ENCODE assay signal across 8 cellular contexts in genomic region chr3:50299929-50300680, GRCh38. TPM values are rescaled to one million over a fixed set of nuclear protein-coding genes. Genes with fewer than 3 reads are reported as not detected.
DNase-seq lines count a peak whose midpoint lies in the region; ATAC-seq and TF ChIP-seq lines count a peak whose summit lies in the region.

No MANE protein-coding gene starts in this region.

- no peak for TF ChIP-seq POLR2A in upper lobe of left lung (IDR thresholded peaks at IDR 0.05)

- peaks cover 11% of the 10 kb centered on the region for H3F3A ChIP-seq in GM23248 (ENCODE audit: insufficient read depth)

- H3K36me3 ChIP-seq in GM23248 (ENCODE audit: low read depth) (no peaks in the 10 kb centered on the region), upper lobe of left lung (peaks cover 0 to 13% (median 2%) of the 10 kb centered on the region in 4 donors)

- H3K27me3 ChIP-seq in GM23248 (replicated peaks; ENCODE audit: insufficient read depth) (no peaks in the 10 kb centered on the region), upper lobe of left lung (no peaks in the 10 kb centered on the region)

- peak overlapping the region; percentile 68 for H3K4me3 ChIP-seq in GM23248
- peak overlapping the region in 3 of 4 donors; percentile 55 to 86 (median 64) for H3K4me3 ChIP-seq in upper lobe of left lung

- H3K9ac ChIP-seq in GM23248 = peak overlapping the region; percentile 82

- H3K27ac ChIP-seq in GM23248 (peak overlapping the region; percentile 89), RWPE1 (peak overlapping the region; percentile 93), upper lobe of left lung (peak overlapping the region; percentile 85 to 93 (median 92))

- H2AFZ ChIP-seq in GM23248 = peak overlapping the region; percentile 75

- no peak for TF ChIP-seq EP300 in upper lobe of left lung (IDR thresholded peaks at IDR 0.05)

- in situ Hi-C loops in GM23248 (cut with MboI) = no loop called here

- WGBS in GM23248 (ENCODE audit: low coverage in 1 of 2, low lambda C conversion rate in 2 of 2, missing lambda C conversion rate in 2 of 2), 2 experiments = 33 to 36% methylated on average over 12 of the region's 12 CpGs
- WGBS in upper lobe of left lung, 2 donors = 44 to 49% methylated on average over 11 to 12 of the region's 12 CpGs

- peaks cover 11% of the 10 kb centered on the region for H3K4me1 ChIP-seq in GM23248 (ENCODE audit: insufficient read depth)
- H3K4me1 ChIP-seq in upper lobe of left lung = peaks cover 41 to 55% (median 52%) of the 10 kb centered on the region in 4 donors

- H3K27ac Mint-ChIP-seq in mesothelial cell of epicardium = peak overlapping the region; percentile 98

- H3K4me2 ChIP-seq in GM23248 (ENCODE audit: unreplicated experiment) = peak overlapping the region; percentile 80

- TF ChIP-seq CTCF in RWPE1 (conservative IDR thresholded peaks at IDR 0.05; ENCODE audit: low read depth) (no peak), mesothelial cell of epicardium (IDR thresholded peaks at IDR 0.05; ENCODE audit: unreplicated experiment) (no peak), upper lobe of left lung (IDR thresholded peaks at IDR 0.05) (peak in 2 of 6 experiments; percentile 2 to 8)

- POLR2A ChIA-PET in RWPE1 (lab: Yijun Ruan, JAX; ENCODE audit: low non-redundant PET) = interaction anchor here (0.6 to 1.5 kb wide), 3 partner anchors 15 to 24 kb away, joined by 3 to 5 read pairs (median 3); no protein-coding TSS in a partner anchor

- H3K4me3 Mint-ChIP-seq in mesothelial cell of epicardium = peak overlapping the region; percentile 95

- H3K79me2 ChIP-seq in GM23248 (ENCODE audit: insufficient read depth) = no peaks in the 10 kb centered on the region

- H4K20me1 ChIP-seq in GM23248 (ENCODE audit: insufficient read depth) = no peaks in the 10 kb centered on the region

- CTCF ChIA-PET in RWPE1 (lab: Yijun Ruan, JAX) = interaction anchor here (0.6 to 0.7 kb wide), 2 partner anchors 21 to 40 kb away, joined by 3 to 4 read pairs; partner anchors contain the start of gene RASSF1

- no peaks in the 10 kb centered on the region for H3K9me2 ChIP-seq in GM23248 (ENCODE audit: insufficient read depth)

- H3K9me3 ChIP-seq in GM23248 (ENCODE audit: low read depth) (no peaks in the 10 kb centered on the region), upper lobe of left lung (no peaks in the 10 kb centered on the region)

- DNase-seq in GM23248 (peak; percentile 86), RWPE1 (ENCODE audit: low spot score) (no peak), dermis blood vessel endothelial cell (peak; percentile 74), mesothelial cell of epicardium (ENCODE audit: low spot score in 2 of 2, unreplicated experiment in 2 of 2) (no peak), upper lobe of left lung (peak in 1 of 2 donors; percentile 75), Kasumi-1 (lab: John Stamatoyannopoulos, UW) (no peak), NCI-H82 treated with DMSO at 0.1 percent for 48 hours (lab: John Stamatoyannopoulos, UW; ENCODE audit: unreplicated experiment) (no peak)
- no peak for DNase-seq in stimulated activated CD4-positive, alpha-beta T cell treated with anti-CD3 and anti-CD28 coated beads, Interleukin-15, amount 100 ng/mL, for 24 hours

- H3K27me3 Mint-ChIP-seq in mesothelial cell of epicardium (ENCODE audit: low read depth) = no peaks in the 10 kb centered on the region

- H3K9me3 Mint-ChIP-seq in mesothelial cell of epicardium = no peaks in the 10 kb centered on the region

- H3K36me3 Mint-ChIP-seq in mesothelial cell of epicardium = no peaks in the 10 kb centered on the region

- ATAC-seq in upper lobe of left lung (ENCODE audit: low FRiP score in 2 of 2) = peak; percentile 3 to 34

- peaks cover 26% of the 10 kb centered on the region for H3K4me1 Mint-ChIP-seq in mesothelial cell of epicardium

RNA-seq across cellular contexts. Expression of gene HYAL3, which starts 0.9 kb away (rescaled TPM):
- total RNA-seq in GM23248 (2014; rRNA removed; shearing (Covaris generic)) = 3.0 and 9.6 TPM in 2 replicates
- 5.7 and 7.6 TPM in 2 replicates for polyA plus RNA-seq in GM23248 (2016; fragmentation: Nextera tagmentation; extraction: Ambion mirVana)
- 24.0 and 28.1 TPM in 2 replicates for total RNA-seq in dermis blood vessel endothelial cell
- total RNA-seq in mesothelial cell of epicardium = 2.9 to 3.0 TPM (median 2.9 TPM) in 3 replicates
- total RNA-seq in upper lobe of left lung = 1 to 10 TPM in 5 of 6 donors, under 1 TPM in 1; 0.33 to 5.7 (median 3.1) TPM

RNA-seq across cellular contexts. Expression of gene NAA80, which starts 0.9 kb away (rescaled TPM):
- total RNA-seq in GM23248 (2014; rRNA removed; shearing (Covaris generic)) = 7.8 and 10.2 TPM in 2 replicates
- 10.8 and 11.1 TPM in 2 replicates for polyA plus RNA-seq in GM23248 (2016; fragmentation: Nextera tagmentation; extraction: Ambion mirVana)
- total RNA-seq in dermis blood vessel endothelial cell = 4.9 and 7.3 TPM in 2 replicates
- total RNA-seq in mesothelial cell of epicardium = 14.5 to 17.3 TPM (median 15.4 TPM) in 3 replicates
- total RNA-seq in upper lobe of left lung = 10 to 100 TPM; 12.1 to 34.5 (median 15.1) TPM

RNA-seq across cellular contexts. Expression of gene HYAL1, which starts 3.3 kb away (rescaled TPM):
- 0.51 TPM in 1 of 2 replicates, not detected in the other for total RNA-seq in GM23248 (2014; rRNA removed; shearing (Covaris generic))
- 0.09 and 0.20 TPM in 2 replicates for polyA plus RNA-seq in GM23248 (2016; fragmentation: Nextera tagmentation; extraction: Ambion mirVana)
- total RNA-seq in dermis blood vessel endothelial cell (11.4 and 30.6 TPM in 2 replicates), mesothelial cell of epicardium (2.4 to 3.5 TPM (median 2.7 TPM) in 3 replicates), upper lobe of left lung (10 to 100 TPM; 22.0 to 99.1 (median 63.0) TPM)

RNA-seq across cellular contexts. Expression of gene IFRD2, which starts 7.9 kb away (rescaled TPM):
- 86.6 and 90.2 TPM in 2 replicates for total RNA-seq in GM23248 (2014; rRNA removed; shearing (Covaris generic))
- 85.4 and 90.6 TPM in 2 replicates for polyA plus RNA-seq in GM23248 (2016; fragmentation: Nextera tagmentation; extraction: Ambion mirVana)
- 92.2 and 113 TPM in 2 replicates for total RNA-seq in dermis blood vessel endothelial cell
- total RNA-seq in mesothelial cell of epicardium = 40.2 to 47.3 TPM (median 46.9 TPM) in 3 replicates
- 100 to 1,000 TPM in 2 of 6 donors, 10 to 100 TPM in 4; 45.4 to 126 (median 77.5) TPM for total RNA-seq in upper lobe of left lung

RNA-seq across cellular contexts. Expression of gene LSMEM2, which starts 21.2 kb away (rescaled TPM):
- total RNA-seq in GM23248 (2014; rRNA removed; shearing (Covaris generic)) = not detected in 2 replicates
- not detected in 2 replicates for polyA plus RNA-seq in GM23248 (2016; fragmentation: Nextera tagmentation; extraction: Ambion mirVana)
- not detected in 2 replicates for total RNA-seq in dermis blood vessel endothelial cell
- 0.38 to 0.51 TPM (median 0.50 TPM) in 3 replicates for total RNA-seq in mesothelial cell of epicardium
- total RNA-seq in upper lobe of left lung = under 1 TPM in 2 of 6 donors, not detected in 4; 0.14 to 0.59 TPM

Comparison
In these comparisons a context has a peak if more than half of its experiments do, and no peak if none do; other contexts are left out.
1. DNase-seq: peak in GM23248 (single experiment) and dermis blood vessel endothelial cell (single experiment); none in RWPE1 (single experiment), mesothelial cell of epicardium (0 of 2), stimulated activated CD4-positive, alpha-beta T cell treated with anti-CD3 and anti-CD28 coated beads, Interleukin-15, amount 100 ng/mL, for 24 hours (single experiment), Kasumi-1 (0 of 2) and NCI-H82 treated with DMSO at 0.1 percent for 48 hours (single experiment).
2. Peak in every context shown above with its lines, with median percentiles within 50 percentile points of each other: H3K27ac ChIP-seq.